ENCODE assay signal across 11 cellular contexts in genomic region chr1:59057801-59058200, GRCh38.
DNase-seq lines count a peak whose midpoint lies in the region; ATAC-seq and TF ChIP-seq lines count a peak whose summit lies in the region.
"Had no signal": no experiment of that assay in that cellular context is flagged by ENCODE, and none has a peak within 500 bp of the region (broad histone marks: within the 10 kb centered on the region; RNA-seq: fewer than 3 reads in every experiment).

No MANE protein-coding gene starts in this region.

- 66% methylated on average over 3 of the region's 3 CpGs for WGBS in suprapubic skin

- TF ChIP-seq POLR2A in suprapubic skin (IDR thresholded peaks at IDR 0.05) = no peak

- no peak overlapping the region for H3K4me3 Mint-ChIP-seq in effector memory CD8-positive, alpha-beta T cell
- H3K4me3 Mint-ChIP-seq: activated naive CD8-positive, alpha-beta T cell treated with anti-CD3 and anti-CD28 coated beads for 36 hours had no signal

- H3K27me3 ChIP-seq in mucosa of rectum (ENCODE audit: control insufficient read depth in 2 of 2, insufficient read depth in 2 of 2, low read length in 2 of 2) (no peaks in the 10 kb centered on the region), suprapubic skin (no peaks in the 10 kb centered on the region)

- no peak for TF ChIP-seq CTCF in suprapubic skin (IDR thresholded peaks at IDR 0.05)

- no peaks in the 10 kb centered on the region for H3K27me3 Mint-ChIP-seq in effector memory CD8-positive, alpha-beta T cell
- H3K27me3 Mint-ChIP-seq: activated naive CD8-positive, alpha-beta T cell treated with anti-CD3 and anti-CD28 coated beads for 36 hours had no signal

- no peaks in the 10 kb centered on the region for H3K9me3 Mint-ChIP-seq in effector memory CD8-positive, alpha-beta T cell
- H3K9me3 Mint-ChIP-seq: activated naive CD8-positive, alpha-beta T cell treated with anti-CD3 and anti-CD28 coated beads for 36 hours had no signal

- TF ChIP-seq EP300 in Ishikawa (IDR thresholded peaks at IDR 0.05; ENCODE audit: borderline replicate concordance) (no peak), suprapubic skin (IDR thresholded peaks at IDR 0.05) (no peak)

- H3K27ac Mint-ChIP-seq in effector memory CD8-positive, alpha-beta T cell = peak overlapping the region; percentile 4
- H3K27ac Mint-ChIP-seq: activated naive CD8-positive, alpha-beta T cell treated with anti-CD3 and anti-CD28 coated beads for 36 hours had no signal

- peaks cover 6 to 28% of the 10 kb centered on the region in 2 donors for H3K4me1 ChIP-seq in mucosa of rectum (ENCODE audit: control insufficient read depth in 2 of 2, insufficient read depth in 2 of 2, low read length in 2 of 2)
- peaks cover 40% of the 10 kb centered on the region for H3K4me1 ChIP-seq in suprapubic skin

- H3K9me3 ChIP-seq in mucosa of rectum (ENCODE audit: control insufficient read depth in 2 of 2, low read length in 2 of 2) (no peaks in the 10 kb centered on the region), suprapubic skin (no peaks in the 10 kb centered on the region)

- H3K36me3 Mint-ChIP-seq in effector memory CD8-positive, alpha-beta T cell (ENCODE audit: insufficient read depth) = no peaks in the 10 kb centered on the region
- H3K36me3 Mint-ChIP-seq: activated naive CD8-positive, alpha-beta T cell treated with anti-CD3 and anti-CD28 coated beads for 36 hours had no signal

- no peaks in the 10 kb centered on the region for H3K36me3 ChIP-seq in mucosa of rectum (ENCODE audit: control insufficient read depth in 2 of 2, insufficient read depth in 2 of 2, low read length in 2 of 2)
- no peaks in the 10 kb centered on the region for H3K36me3 ChIP-seq in suprapubic skin

- TF ChIP-seq RAD21 in Ishikawa (IDR thresholded peaks at IDR 0.05; ENCODE audit: low read depth) = no peak

- ATAC-seq in effector memory CD8-positive, alpha-beta T cell (replicated peaks) = no peak

- no peak overlapping the region for H3K4me3 ChIP-seq in mucosa of rectum (ENCODE audit: low read length in 2 of 2)
- peak overlapping the region; percentile 22 for H3K4me3 ChIP-seq in suprapubic skin

- H3K9ac ChIP-seq in mucosa of rectum (ENCODE audit: low read depth in 1 of 2, low read length in 2 of 2) = no peak overlapping the region

- H3K27ac ChIP-seq in mucosa of rectum (ENCODE audit: low read depth in 2 of 2, low read length in 2 of 2) = peak overlapping the region; percentile 42 to 49
- H3K27ac ChIP-seq in suprapubic skin = peak overlapping the region; percentile 86

- no peak for DNase-seq in effector memory CD8-positive, alpha-beta T cell
- no peak for DNase-seq in suprapubic skin (ENCODE audit: low spot score in 2 of 2)
- no peak for DNase-seq in hepatic stellate cell (ENCODE audit: low spot score)
- DNase-seq in globus pallidus (ENCODE audit: low spot score) = no peak
- no peak for DNase-seq in activated CD4-positive, CD25-positive, alpha-beta regulatory T cell (lab: John Stamatoyannopoulos, UW)
- DNase-seq in NCI-H510A (lab: John Stamatoyannopoulos, UW) = no peak
- DNase-seq: activated naive CD8-positive, alpha-beta T cell treated with anti-CD3 and anti-CD28 coated beads for 36 hours; NCI-H524; stimulated activated CD8-positive, alpha-beta memory T cell treated with anti-CD3 and anti-CD28 coated beads, Interleukin-4, amount 100 ng/mL, for 48 hours had no signal

- peaks cover 4 to 12% of the 10 kb centered on the region in 2 donors for H3K4me1 Mint-ChIP-seq in effector memory CD8-positive, alpha-beta T cell (ENCODE audit: low read depth in 2 of 2)

TF ChIP-seq in Ishikawa, 13 proteins besides CTCF, POLR2A, EP300 and RAD21:
- no peak for TF ChIP-seq ZBTB7A (IDR thresholded peaks at IDR 0.05; ENCODE audit: low read depth)
- TF ChIP-seq TEAD4 (IDR thresholded peaks at IDR 0.05) = no peak
- TF ChIP-seq TCF12 (IDR thresholded peaks at IDR 0.05; ENCODE audit: low read depth) = no peak
- TF ChIP-seq NFIC (IDR thresholded peaks at IDR 0.05) = no peak
- TF ChIP-seq TAF1 (IDR thresholded peaks at IDR 0.05; ENCODE audit: low read depth) = no peak
- TF ChIP-seq CEBPB (IDR thresholded peaks at IDR 0.05) = peak; percentile 57; the same call in 1 of the 2 replicates
TF ChIP-seq in Ishikawa: peak in this region for 1.
